22 cellular contexts compared by ENCODE assay signal in genomic region chr3:99706410-99706809, GRCh38.
"Had no signal": no experiment of that assay in that cellular context is flagged by ENCODE, and none has a peak within 500 bp of the region (broad histone marks: within the 10 kb centered on the region; RNA-seq: fewer than 3 reads in every experiment).

No MANE protein-coding gene starts in this region.

- ATAC-seq: activated CD8-positive, alpha-beta memory T cell treated with anti-CD3 and anti-CD28 coated beads, Interleukin-2, amount 10 ng/mL, durations not matched to agents 7 days and 5 days; body of pancreas; gastrocnemius medialis; heart left ventricle; left cardiac atrium; T-cell had no signal

- H3K9ac ChIP-seq: neural progenitor cell, SK-N-SH had no signal

- H3K4me3 ChIP-seq: body of pancreas, gastrocnemius medialis, heart left ventricle, lung, neural progenitor cell, right atrium auricular region had no signal

- H3K27me3 ChIP-seq: body of pancreas, gastrocnemius medialis, heart left ventricle, neural progenitor cell, right atrium auricular region had no signal

- H3K9me3 ChIP-seq: body of pancreas, gastrocnemius medialis, heart left ventricle, right atrium auricular region, SK-N-SH had no signal

- H3K27ac ChIP-seq: body of pancreas, gastrocnemius medialis, neural progenitor cell, right atrium auricular region, VCaP had no signal

- H3K4me2 ChIP-seq: neural progenitor cell, SK-N-SH had no signal

- H2AFZ ChIP-seq: neural progenitor cell had no signal

- H3K36me3 ChIP-seq: gastrocnemius medialis, neural progenitor cell, right atrium auricular region had no signal

- H3K4me1 ChIP-seq: body of pancreas, gastrocnemius medialis had no signal

- DNase-seq: activated CD4-positive, alpha-beta T cell treated with anti-CD3 and anti-CD28 coated beads for 1 hour; activated CD4-positive, alpha-beta T cell treated with anti-CD3 and anti-CD28 coated beads, Interleukin-2, amount 50 U/mL, for 48 hours; activated CD8-positive, alpha-beta memory T cell treated with anti-CD3 and anti-CD28 coated beads, Interleukin-2, amount 10 ng/mL, durations not matched to agents 7 days and 5 days; activated naive CD4-positive, alpha-beta T cell treated with anti-CD3 and anti-CD28 coated beads, Interleukin-2, amount 10 ng/mL, durations not matched to agents 7 days and 5 days; activated T-cell treated with anti-CD3 and anti-CD28 coated beads, Interleukin-2, amount 50 U/mL, for 1 hour; body of pancreas; effector memory CD4-positive, alpha-beta T cell; gastrocnemius medialis; heart left ventricle; left cardiac atrium; naive B cell; posterior cingulate gyrus; SK-N-SH; small intestine; stimulated activated CD4-positive, alpha-beta T cell treated with anti-CD3 and anti-CD28 coated beads, Interleukin-4, amount 100 ng/mL, for 24 hours; stimulated activated naive CD4-positive, alpha-beta T cell; substantia nigra; T-cell had no signal

- FAIRE-seq: small intestine had no signal
